ENCODE assay signal across 10 cellular contexts in genomic region chr3:190183121-190183520, GRCh38.
DNase-seq lines count a peak whose midpoint lies in the region; ATAC-seq, FAIRE-seq and TF ChIP-seq lines count a peak whose summit lies in the region.
"Had no signal": no experiment of that assay in that cellular context is flagged by ENCODE, and none has a peak within 500 bp of the region (broad histone marks: within the 10 kb centered on the region; RNA-seq: fewer than 3 reads in every experiment).

No MANE protein-coding gene starts in this region.

- no peak overlapping the region for H3K4me3 Mint-ChIP-seq in mesothelial cell of epicardium

- no peaks in the 10 kb centered on the region for H3K36me3 Mint-ChIP-seq in mesothelial cell of epicardium

- no peak for DNase-seq in Right ventricle myocardium superior
- DNase-seq in cardiac septum (ENCODE audit: low spot score): no peak
- peak; percentile 77 for DNase-seq in RCC 7860 (ENCODE audit: low spot score)
- DNase-seq in fibroblast of villous mesenchyme (ENCODE audit: low read depth): peak; percentile 91
- peak; percentile 71 for DNase-seq in urothelium cell line (ENCODE audit: low spot score)
- no peak for DNase-seq in mesothelial cell of epicardium (ENCODE audit: low spot score in 2 of 2, unreplicated experiment in 2 of 2)
- no peak for DNase-seq in effector CD4-positive, alpha-beta T cell
- no peak for DNase-seq in NK-92 treated with Interleukin-12 subunit alpha and Interleukin-12 subunit beta, amount 100 ng/mL, for 24 hours (lab: John Stamatoyannopoulos, UW)
- DNase-seq: Caco-2 had no signal

- FAIRE-seq in RCC 7860 (lab: Jason Lieb, UNC): peak; percentile 34
- FAIRE-seq in urothelium cell line (lab: Jason Lieb, UNC): peak; percentile 40
- FAIRE-seq: colon had no signal

- no peak overlapping the region for H3K4me3 ChIP-seq in fibroblast of villous mesenchyme (ENCODE audit: low read depth, low read length)

- H3K27ac Mint-ChIP-seq in mesothelial cell of epicardium: no peak overlapping the region

- TF ChIP-seq CTCF in fibroblast of villous mesenchyme (IDR thresholded peaks at IDR 0.05; ENCODE audit: insufficient read depth, low read depth, low read length) (no peak), mesothelial cell of epicardium (IDR thresholded peaks at IDR 0.05; ENCODE audit: unreplicated experiment) (no peak)

- no peaks in the 10 kb centered on the region for H3K27me3 Mint-ChIP-seq in mesothelial cell of epicardium (ENCODE audit: low read depth)

- H3K9me3 Mint-ChIP-seq in mesothelial cell of epicardium: no peaks in the 10 kb centered on the region

- H3K4me1 Mint-ChIP-seq in mesothelial cell of epicardium: no peaks in the 10 kb centered on the region

- intact Hi-C loops in Right ventricle myocardium superior (cut with DNase I): no loop called here
- intact Hi-C loops in cardiac septum (cut with DNase I): no loop called here

- ATAC-seq in Right ventricle myocardium superior (ENCODE audit: poor library complexity): peak; percentile 34

Comparison
In these comparisons a context has a peak if more than half of its experiments do, and no peak if none do; other contexts are left out.
1. DNase-seq: peak in RCC 7860 (single experiment), fibroblast of villous mesenchyme (single experiment) and urothelium cell line (single experiment); none in Right ventricle myocardium superior (single experiment), cardiac septum (single experiment), mesothelial cell of epicardium (0 of 2), effector CD4-positive, alpha-beta T cell (single experiment) and NK-92 treated with Interleukin-12 subunit alpha and Interleukin-12 subunit beta, amount 100 ng/mL, for 24 hours (single experiment).